ENCODE assay signal across 1 cellular context in the genomic region with DNA sequence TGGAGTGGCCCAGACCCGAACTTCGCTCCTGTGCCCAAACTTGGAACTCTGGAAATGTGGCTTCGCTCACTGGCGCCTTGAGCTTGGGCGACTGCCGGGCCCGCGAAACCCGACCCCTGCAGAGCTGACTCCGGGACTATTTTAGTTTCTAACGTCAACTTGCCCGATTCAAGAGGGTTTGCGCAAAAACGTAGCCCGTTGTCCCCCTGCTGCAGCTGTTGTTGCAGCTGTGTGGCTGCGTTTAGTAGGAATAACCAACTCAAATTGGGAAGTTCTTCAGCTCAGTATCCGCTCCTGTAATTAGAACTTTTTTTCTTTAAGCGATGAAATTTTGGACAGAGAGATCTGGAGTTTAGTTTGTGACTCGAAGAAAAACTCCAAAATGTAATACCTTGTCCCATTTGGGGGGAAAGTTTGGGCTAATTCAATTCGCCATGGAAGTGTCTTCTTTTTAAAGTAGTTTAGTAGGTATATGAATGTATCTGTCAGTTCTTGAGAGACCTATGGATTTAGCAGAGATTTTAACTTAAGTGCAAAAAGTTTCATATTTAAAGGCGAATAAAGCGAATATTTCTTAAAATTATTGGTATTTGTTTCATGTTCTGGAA.
A peak's percentile ranks its signal among the peaks of the same experiment; 100 is the strongest.
TF ChIP-seq lines count a peak whose summit lies in the region.

No MANE protein-coding gene starts in this region.

TF ChIP-seq in K562, 482 proteins besides CTCF, POLR2A, EP300 and RAD21 (continued from another document and continues in another):
- TF ChIP-seq, protein P1, sequence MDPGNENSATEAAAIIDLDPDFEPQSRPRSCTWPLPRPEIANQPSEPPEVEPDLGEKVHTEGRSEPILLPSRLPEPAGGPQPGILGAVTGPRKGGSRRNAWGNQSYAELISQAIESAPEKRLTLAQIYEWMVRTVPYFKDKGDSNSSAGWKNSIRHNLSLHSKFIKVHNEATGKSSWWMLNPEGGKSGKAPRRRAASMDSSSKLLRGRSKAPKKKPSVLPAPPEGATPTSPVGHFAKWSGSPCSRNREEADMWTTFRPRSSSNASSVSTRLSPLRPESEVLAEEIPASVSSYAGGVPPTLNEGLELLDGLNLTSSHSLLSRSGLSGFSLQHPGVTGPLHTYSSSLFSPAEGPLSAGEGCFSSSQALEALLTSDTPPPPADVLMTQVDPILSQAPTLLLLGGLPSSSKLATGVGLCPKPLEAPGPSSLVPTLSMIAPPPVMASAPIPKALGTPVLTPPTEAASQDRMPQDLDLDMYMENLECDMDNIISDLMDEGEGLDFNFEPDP (CRISPR knock-in tag; IDR thresholded peaks at IDR 0.05), result no peak
- TF ChIP-seq MECOM (CRISPR knock-in tag; IDR thresholded peaks at IDR 0.05), result no peak
- no peak for TF ChIP-seq FUS (optimal IDR thresholded peaks at IDR 0.05; ENCODE audit: low read depth, low read length)
- no peak for TF ChIP-seq PYGO2 (tag; IDR thresholded peaks at IDR 0.05)
- no peak for TF ChIP-seq DDX20 (tag; IDR thresholded peaks at IDR 0.05; ENCODE audit: low read depth)
- TF ChIP-seq CXXC5 (CRISPR knock-in tag; IDR thresholded peaks at IDR 0.05), result no peak
- no peak for TF ChIP-seq ZC3H4 (CRISPR knock-in tag; IDR thresholded peaks at IDR 0.05; ENCODE audit: borderline replicate concordance)
- TF ChIP-seq CC2D1A (IDR thresholded peaks at IDR 0.05), result no peak
- no peak for TF ChIP-seq SAFB (IDR thresholded peaks at IDR 0.05; ENCODE audit: borderline replicate concordance, low read depth, low read length)
- TF ChIP-seq ELF4 (CRISPR knock-in tag; IDR thresholded peaks at IDR 0.05), result no peak
- TF ChIP-seq, protein P2, sequence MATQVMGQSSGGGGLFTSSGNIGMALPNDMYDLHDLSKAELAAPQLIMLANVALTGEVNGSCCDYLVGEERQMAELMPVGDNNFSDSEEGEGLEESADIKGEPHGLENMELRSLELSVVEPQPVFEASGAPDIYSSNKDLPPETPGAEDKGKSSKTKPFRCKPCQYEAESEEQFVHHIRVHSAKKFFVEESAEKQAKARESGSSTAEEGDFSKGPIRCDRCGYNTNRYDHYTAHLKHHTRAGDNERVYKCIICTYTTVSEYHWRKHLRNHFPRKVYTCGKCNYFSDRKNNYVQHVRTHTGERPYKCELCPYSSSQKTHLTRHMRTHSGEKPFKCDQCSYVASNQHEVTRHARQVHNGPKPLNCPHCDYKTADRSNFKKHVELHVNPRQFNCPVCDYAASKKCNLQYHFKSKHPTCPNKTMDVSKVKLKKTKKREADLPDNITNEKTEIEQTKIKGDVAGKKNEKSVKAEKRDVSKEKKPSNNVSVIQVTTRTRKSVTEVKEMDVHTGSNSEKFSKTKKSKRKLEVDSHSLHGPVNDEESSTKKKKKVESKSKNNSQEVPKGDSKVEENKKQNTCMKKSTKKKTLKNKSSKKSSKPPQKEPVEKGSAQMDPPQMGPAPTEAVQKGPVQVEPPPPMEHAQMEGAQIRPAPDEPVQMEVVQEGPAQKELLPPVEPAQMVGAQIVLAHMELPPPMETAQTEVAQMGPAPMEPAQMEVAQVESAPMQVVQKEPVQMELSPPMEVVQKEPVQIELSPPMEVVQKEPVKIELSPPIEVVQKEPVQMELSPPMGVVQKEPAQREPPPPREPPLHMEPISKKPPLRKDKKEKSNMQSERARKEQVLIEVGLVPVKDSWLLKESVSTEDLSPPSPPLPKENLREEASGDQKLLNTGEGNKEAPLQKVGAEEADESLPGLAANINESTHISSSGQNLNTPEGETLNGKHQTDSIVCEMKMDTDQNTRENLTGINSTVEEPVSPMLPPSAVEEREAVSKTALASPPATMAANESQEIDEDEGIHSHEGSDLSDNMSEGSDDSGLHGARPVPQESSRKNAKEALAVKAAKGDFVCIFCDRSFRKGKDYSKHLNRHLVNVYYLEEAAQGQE (CRISPR knock-in tag; IDR thresholded peaks at IDR 0.05; ENCODE audit: low read depth), result no peak
- TF ChIP-seq, protein P3, sequence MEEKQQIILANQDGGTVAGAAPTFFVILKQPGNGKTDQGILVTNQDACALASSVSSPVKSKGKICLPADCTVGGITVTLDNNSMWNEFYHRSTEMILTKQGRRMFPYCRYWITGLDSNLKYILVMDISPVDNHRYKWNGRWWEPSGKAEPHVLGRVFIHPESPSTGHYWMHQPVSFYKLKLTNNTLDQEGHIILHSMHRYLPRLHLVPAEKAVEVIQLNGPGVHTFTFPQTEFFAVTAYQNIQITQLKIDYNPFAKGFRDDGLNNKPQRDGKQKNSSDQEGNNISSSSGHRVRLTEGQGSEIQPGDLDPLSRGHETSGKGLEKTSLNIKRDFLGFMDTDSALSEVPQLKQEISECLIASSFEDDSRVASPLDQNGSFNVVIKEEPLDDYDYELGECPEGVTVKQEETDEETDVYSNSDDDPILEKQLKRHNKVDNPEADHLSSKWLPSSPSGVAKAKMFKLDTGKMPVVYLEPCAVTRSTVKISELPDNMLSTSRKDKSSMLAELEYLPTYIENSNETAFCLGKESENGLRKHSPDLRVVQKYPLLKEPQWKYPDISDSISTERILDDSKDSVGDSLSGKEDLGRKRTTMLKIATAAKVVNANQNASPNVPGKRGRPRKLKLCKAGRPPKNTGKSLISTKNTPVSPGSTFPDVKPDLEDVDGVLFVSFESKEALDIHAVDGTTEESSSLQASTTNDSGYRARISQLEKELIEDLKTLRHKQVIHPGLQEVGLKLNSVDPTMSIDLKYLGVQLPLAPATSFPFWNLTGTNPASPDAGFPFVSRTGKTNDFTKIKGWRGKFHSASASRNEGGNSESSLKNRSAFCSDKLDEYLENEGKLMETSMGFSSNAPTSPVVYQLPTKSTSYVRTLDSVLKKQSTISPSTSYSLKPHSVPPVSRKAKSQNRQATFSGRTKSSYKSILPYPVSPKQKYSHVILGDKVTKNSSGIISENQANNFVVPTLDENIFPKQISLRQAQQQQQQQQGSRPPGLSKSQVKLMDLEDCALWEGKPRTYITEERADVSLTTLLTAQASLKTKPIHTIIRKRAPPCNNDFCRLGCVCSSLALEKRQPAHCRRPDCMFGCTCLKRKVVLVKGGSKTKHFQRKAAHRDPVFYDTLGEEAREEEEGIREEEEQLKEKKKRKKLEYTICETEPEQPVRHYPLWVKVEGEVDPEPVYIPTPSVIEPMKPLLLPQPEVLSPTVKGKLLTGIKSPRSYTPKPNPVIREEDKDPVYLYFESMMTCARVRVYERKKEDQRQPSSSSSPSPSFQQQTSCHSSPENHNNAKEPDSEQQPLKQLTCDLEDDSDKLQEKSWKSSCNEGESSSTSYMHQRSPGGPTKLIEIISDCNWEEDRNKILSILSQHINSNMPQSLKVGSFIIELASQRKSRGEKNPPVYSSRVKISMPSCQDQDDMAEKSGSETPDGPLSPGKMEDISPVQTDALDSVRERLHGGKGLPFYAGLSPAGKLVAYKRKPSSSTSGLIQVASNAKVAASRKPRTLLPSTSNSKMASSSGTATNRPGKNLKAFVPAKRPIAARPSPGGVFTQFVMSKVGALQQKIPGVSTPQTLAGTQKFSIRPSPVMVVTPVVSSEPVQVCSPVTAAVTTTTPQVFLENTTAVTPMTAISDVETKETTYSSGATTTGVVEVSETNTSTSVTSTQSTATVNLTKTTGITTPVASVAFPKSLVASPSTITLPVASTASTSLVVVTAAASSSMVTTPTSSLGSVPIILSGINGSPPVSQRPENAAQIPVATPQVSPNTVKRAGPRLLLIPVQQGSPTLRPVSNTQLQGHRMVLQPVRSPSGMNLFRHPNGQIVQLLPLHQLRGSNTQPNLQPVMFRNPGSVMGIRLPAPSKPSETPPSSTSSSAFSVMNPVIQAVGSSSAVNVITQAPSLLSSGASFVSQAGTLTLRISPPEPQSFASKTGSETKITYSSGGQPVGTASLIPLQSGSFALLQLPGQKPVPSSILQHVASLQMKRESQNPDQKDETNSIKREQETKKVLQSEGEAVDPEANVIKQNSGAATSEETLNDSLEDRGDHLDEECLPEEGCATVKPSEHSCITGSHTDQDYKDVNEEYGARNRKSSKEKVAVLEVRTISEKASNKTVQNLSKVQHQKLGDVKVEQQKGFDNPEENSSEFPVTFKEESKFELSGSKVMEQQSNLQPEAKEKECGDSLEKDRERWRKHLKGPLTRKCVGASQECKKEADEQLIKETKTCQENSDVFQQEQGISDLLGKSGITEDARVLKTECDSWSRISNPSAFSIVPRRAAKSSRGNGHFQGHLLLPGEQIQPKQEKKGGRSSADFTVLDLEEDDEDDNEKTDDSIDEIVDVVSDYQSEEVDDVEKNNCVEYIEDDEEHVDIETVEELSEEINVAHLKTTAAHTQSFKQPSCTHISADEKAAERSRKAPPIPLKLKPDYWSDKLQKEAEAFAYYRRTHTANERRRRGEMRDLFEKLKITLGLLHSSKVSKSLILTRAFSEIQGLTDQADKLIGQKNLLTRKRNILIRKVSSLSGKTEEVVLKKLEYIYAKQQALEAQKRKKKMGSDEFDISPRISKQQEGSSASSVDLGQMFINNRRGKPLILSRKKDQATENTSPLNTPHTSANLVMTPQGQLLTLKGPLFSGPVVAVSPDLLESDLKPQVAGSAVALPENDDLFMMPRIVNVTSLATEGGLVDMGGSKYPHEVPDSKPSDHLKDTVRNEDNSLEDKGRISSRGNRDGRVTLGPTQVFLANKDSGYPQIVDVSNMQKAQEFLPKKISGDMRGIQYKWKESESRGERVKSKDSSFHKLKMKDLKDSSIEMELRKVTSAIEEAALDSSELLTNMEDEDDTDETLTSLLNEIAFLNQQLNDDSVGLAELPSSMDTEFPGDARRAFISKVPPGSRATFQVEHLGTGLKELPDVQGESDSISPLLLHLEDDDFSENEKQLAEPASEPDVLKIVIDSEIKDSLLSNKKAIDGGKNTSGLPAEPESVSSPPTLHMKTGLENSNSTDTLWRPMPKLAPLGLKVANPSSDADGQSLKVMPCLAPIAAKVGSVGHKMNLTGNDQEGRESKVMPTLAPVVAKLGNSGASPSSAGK (IDR thresholded peaks at IDR 0.05), result no peak
- no peak for TF ChIP-seq JUNB (CRISPR knock-in tag; conservative IDR thresholded peaks at IDR 0.05)
- peak; percentile 44; the same call in 1 of the 2 replicates for TF ChIP-seq TCF7 (IDR thresholded peaks at IDR 0.05; ENCODE audit: borderline replicate concordance)
- TF ChIP-seq PRPF4 (IDR thresholded peaks at IDR 0.05; ENCODE audit: insufficient read depth, low read depth, low read length, poor library complexity, severe bottlenecking), result peak; percentile 22
- TF ChIP-seq, protein P4, sequence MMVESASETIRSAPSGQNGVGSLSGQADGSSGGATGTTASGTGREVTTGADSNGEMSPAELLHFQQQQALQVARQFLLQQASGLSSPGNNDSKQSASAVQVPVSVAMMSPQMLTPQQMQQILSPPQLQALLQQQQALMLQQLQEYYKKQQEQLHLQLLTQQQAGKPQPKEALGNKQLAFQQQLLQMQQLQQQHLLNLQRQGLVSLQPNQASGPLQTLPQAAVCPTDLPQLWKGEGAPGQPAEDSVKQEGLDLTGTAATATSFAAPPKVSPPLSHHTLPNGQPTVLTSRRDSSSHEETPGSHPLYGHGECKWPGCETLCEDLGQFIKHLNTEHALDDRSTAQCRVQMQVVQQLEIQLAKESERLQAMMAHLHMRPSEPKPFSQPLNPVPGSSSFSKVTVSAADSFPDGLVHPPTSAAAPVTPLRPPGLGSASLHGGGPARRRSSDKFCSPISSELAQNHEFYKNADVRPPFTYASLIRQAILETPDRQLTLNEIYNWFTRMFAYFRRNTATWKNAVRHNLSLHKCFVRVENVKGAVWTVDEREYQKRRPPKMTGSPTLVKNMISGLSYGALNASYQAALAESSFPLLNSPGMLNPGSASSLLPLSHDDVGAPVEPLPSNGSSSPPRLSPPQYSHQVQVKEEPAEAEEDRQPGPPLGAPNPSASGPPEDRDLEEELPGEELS (CRISPR knock-in tag; IDR thresholded peaks at IDR 0.05; ENCODE audit: borderline replicate concordance), result no peak
- TF ChIP-seq SMAD1 (IDR thresholded peaks at IDR 0.05; ENCODE audit: low read depth, low read length, partially characterized antibody), result no peak
- no peak for TF ChIP-seq KDM1A (IDR thresholded peaks at IDR 0.05)
- TF ChIP-seq ESRRA (IDR thresholded peaks at IDR 0.05; ENCODE audit: borderline replicate concordance, low read depth), result no peak
- peak; percentile 4 for TF ChIP-seq RBM22 (IDR thresholded peaks at IDR 0.05; ENCODE audit: low read depth, low read length, poor library complexity, severe bottlenecking)
- TF ChIP-seq ZNF785 (CRISPR knock-in tag; IDR thresholded peaks at IDR 0.05), result no peak
- TF ChIP-seq, protein P5, sequence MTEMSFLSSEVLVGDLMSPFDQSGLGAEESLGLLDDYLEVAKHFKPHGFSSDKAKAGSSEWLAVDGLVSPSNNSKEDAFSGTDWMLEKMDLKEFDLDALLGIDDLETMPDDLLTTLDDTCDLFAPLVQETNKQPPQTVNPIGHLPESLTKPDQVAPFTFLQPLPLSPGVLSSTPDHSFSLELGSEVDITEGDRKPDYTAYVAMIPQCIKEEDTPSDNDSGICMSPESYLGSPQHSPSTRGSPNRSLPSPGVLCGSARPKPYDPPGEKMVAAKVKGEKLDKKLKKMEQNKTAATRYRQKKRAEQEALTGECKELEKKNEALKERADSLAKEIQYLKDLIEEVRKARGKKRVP (CRISPR knock-in tag; IDR thresholded peaks at IDR 0.05), result no peak
- TF ChIP-seq GTF2F1 (IDR thresholded peaks at IDR 0.05; ENCODE audit: low read depth, low read length), result 0 out of 2 replicates have a peak, but pooled peaks have one; percentile 8
- peak; percentile 98 for TF ChIP-seq HNRNPLL (IDR thresholded peaks at IDR 0.05; ENCODE audit: low read depth, low read length, poor library complexity, severe bottlenecking)
- TF ChIP-seq DIDO1 (tag; IDR thresholded peaks at IDR 0.05; ENCODE audit: low read depth), result no peak
- TF ChIP-seq PCBP2 (IDR thresholded peaks at IDR 0.05; ENCODE audit: low read depth, low read length, poor library complexity, severe bottlenecking), result no peak
- TF ChIP-seq PTRF (tag; IDR thresholded peaks at IDR 0.05), result no peak
- no peak for TF ChIP-seq CSDE1 (IDR thresholded peaks at IDR 0.05)
- TF ChIP-seq, protein P6, sequence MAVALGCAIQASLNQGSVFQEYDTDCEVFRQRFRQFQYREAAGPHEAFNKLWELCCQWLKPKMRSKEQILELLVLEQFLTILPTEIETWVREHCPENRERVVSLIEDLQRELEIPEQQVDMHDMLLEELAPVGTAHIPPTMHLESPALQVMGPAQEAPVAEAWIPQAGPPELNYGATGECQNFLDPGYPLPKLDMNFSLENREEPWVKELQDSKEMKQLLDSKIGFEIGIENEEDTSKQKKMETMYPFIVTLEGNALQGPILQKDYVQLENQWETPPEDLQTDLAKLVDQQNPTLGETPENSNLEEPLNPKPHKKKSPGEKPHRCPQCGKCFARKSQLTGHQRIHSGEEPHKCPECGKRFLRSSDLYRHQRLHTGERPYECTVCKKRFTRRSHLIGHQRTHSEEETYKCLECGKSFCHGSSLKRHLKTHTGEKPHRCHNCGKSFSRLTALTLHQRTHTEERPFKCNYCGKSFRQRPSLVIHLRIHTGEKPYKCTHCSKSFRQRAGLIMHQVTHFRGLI (CRISPR knock-in tag; IDR thresholded peaks at IDR 0.05), result 0 out of 2 replicates have a peak, but pooled peaks have one; percentile 19
